Comparison of ENCODE assay signal across 13 cellular contexts in genomic region chr3:86180696-86181095, GRCh38.
DNase-seq lines count a peak whose midpoint lies in the region; ATAC-seq, FAIRE-seq and TF ChIP-seq lines count a peak whose summit lies in the region.
"Had no signal": no experiment of that assay in that cellular context is flagged by ENCODE, and none has a peak within 500 bp of the region (broad histone marks: within the 10 kb centered on the region; RNA-seq: fewer than 3 reads in every experiment).

No MANE protein-coding gene starts in this region.

- H3K4me3 ChIP-seq in MG63 = no peak overlapping the region
- H3K4me3 ChIP-seq in astrocyte (ENCODE audit: insufficient read depth, low read depth, low read length) = no peak overlapping the region
- no peak overlapping the region for H3K4me3 ChIP-seq in mucosa of descending colon
- H3K4me3 ChIP-seq: heart left ventricle, stomach had no signal

- no peak for FAIRE-seq in astrocyte (lab: Jason Lieb, UNC)

- H2AFZ ChIP-seq in astrocyte (ENCODE audit: low read depth, low read length) = no peak overlapping the region

- no peak overlapping the region for H3K27ac ChIP-seq in astrocyte (ENCODE audit: low read depth, low read length)
- H3K27ac ChIP-seq: heart left ventricle, HL-60, stomach had no signal

- no peak overlapping the region for H3K9ac ChIP-seq in astrocyte (ENCODE audit: low read length)

- H3K4me2 ChIP-seq in astrocyte (ENCODE audit: low read length) = no peak overlapping the region

- CTCF ChIA-PET in GM10248 (lab: Yijun Ruan, JAX) = no interaction called here
- CTCF ChIA-PET in activated naive CD4-positive, alpha-beta T cell treated with anti-CD3 and anti-CD28 coated beads, Interleukin-2, amount 10 ng/mL, durations not matched to agents 7 days and 5 days (lab: Charles Lee) = no interaction called here

- H3K9me3 Mint-ChIP-seq in astrocyte (ENCODE audit: unreplicated experiment) = peaks cover 1% of the 10 kb centered on the region
- peaks cover 11% of the 10 kb centered on the region for H3K9me3 Mint-ChIP-seq in activated naive CD4-positive, alpha-beta T cell treated with anti-CD3 and anti-CD28 coated beads, Interleukin-2, amount 10 ng/mL, durations not matched to agents 7 days and 5 days

- H3K27me3 ChIP-seq in MG63 = no peaks in the 10 kb centered on the region
- H3K27me3 ChIP-seq in astrocyte (ENCODE audit: insufficient read depth, low read length) = no peaks in the 10 kb centered on the region
- H3K27me3 ChIP-seq: heart left ventricle, stomach had no signal

- H3K4me3 Mint-ChIP-seq in astrocyte (ENCODE audit: unreplicated experiment) = no peak overlapping the region
- no peak overlapping the region for H3K4me3 Mint-ChIP-seq in activated naive CD4-positive, alpha-beta T cell treated with anti-CD3 and anti-CD28 coated beads, Interleukin-2, amount 10 ng/mL, durations not matched to agents 7 days and 5 days
- H3K4me3 Mint-ChIP-seq: dendritic cell treated with granulocyte-macrophage colony-stimulating factor and Interleukin-4, amounts not matched to agents 40 ng/mL and 50 ng/mL, for 4 days had no signal

- H3K36me3 ChIP-seq in MG63 = no peaks in the 10 kb centered on the region
- H3K36me3 ChIP-seq in astrocyte (ENCODE audit: insufficient read depth, low read length) = no peaks in the 10 kb centered on the region
- no peaks in the 10 kb centered on the region for H3K36me3 ChIP-seq in mucosa of descending colon (ENCODE audit: low read depth)
- H3K36me3 ChIP-seq: heart left ventricle, stomach had no signal

- H3K9me3 ChIP-seq in MG63 (no peaks in the 10 kb centered on the region), astrocyte (ENCODE audit: insufficient read depth, low read depth, low read length) (peaks cover 4% of the 10 kb centered on the region), mucosa of descending colon (no peaks in the 10 kb centered on the region)

- no peaks in the 10 kb centered on the region for H4K20me1 ChIP-seq in astrocyte (ENCODE audit: insufficient read depth, low read length)

- TF ChIP-seq CTCF in GM10248 (IDR thresholded peaks at IDR 0.05; ENCODE audit: control extremely low read depth, extremely low read depth, low read depth, missing control alignments) = peak; percentile 17
- TF ChIP-seq CTCF in astrocyte (IDR thresholded peaks at IDR 0.05; ENCODE audit: insufficient read depth, low read depth, low read length) = peak; percentile 18
- no peak for TF ChIP-seq CTCF in mucosa of descending colon (IDR thresholded peaks at IDR 0.05)

- H3K4me1 ChIP-seq in astrocyte (ENCODE audit: insufficient read depth, low read length) = no peaks in the 10 kb centered on the region
- no peaks in the 10 kb centered on the region for H3K4me1 ChIP-seq in mucosa of descending colon (ENCODE audit: low read depth)
- H3K4me1 ChIP-seq: heart left ventricle had no signal

- DNase-seq in GM10248 (ENCODE audit: extremely low spot score) = no peak
- peak; percentile 22 for DNase-seq in MG63
- no peak for DNase-seq in astrocyte (ENCODE audit: low read depth)
- no peak for DNase-seq in mucosa of descending colon
- no peak for DNase-seq in AML-193 (lab: John Stamatoyannopoulos, UW)
- no peak for DNase-seq in activated naive CD4-positive, alpha-beta T cell treated with anti-CD3 and anti-CD28 coated beads, Interleukin-2, amount 10 ng/mL, durations not matched to agents 7 days and 5 days
- DNase-seq in CD1c-positive myeloid dendritic cell (ENCODE audit: extremely low spot score) = no peak
- DNase-seq: heart left ventricle, stomach had no signal

- H3K27me3 Mint-ChIP-seq in astrocyte (ENCODE audit: low read depth, unreplicated experiment) = no peaks in the 10 kb centered on the region
- H3K27me3 Mint-ChIP-seq in activated naive CD4-positive, alpha-beta T cell treated with anti-CD3 and anti-CD28 coated beads, Interleukin-2, amount 10 ng/mL, durations not matched to agents 7 days and 5 days = no peaks in the 10 kb centered on the region
- H3K27me3 Mint-ChIP-seq: dendritic cell treated with granulocyte-macrophage colony-stimulating factor and Interleukin-4, amounts not matched to agents 40 ng/mL and 50 ng/mL, for 4 days had no signal

- intact Hi-C loops in mucosa of descending colon (cut with DNase I, micrococcal nuclease) = no loop called here

- H3K79me2 ChIP-seq in astrocyte (ENCODE audit: insufficient read depth, low read length) = no peaks in the 10 kb centered on the region

- no peak overlapping the region for H3K27ac Mint-ChIP-seq in astrocyte (ENCODE audit: unreplicated experiment)
- H3K27ac Mint-ChIP-seq in activated naive CD4-positive, alpha-beta T cell treated with anti-CD3 and anti-CD28 coated beads, Interleukin-2, amount 10 ng/mL, durations not matched to agents 7 days and 5 days = no peak overlapping the region
- H3K27ac Mint-ChIP-seq: dendritic cell treated with granulocyte-macrophage colony-stimulating factor and Interleukin-4, amounts not matched to agents 40 ng/mL and 50 ng/mL, for 4 days had no signal

- peaks cover 4% of the 10 kb centered on the region for H3K4me1 Mint-ChIP-seq in astrocyte (ENCODE audit: low read depth, unreplicated experiment)
- no peaks in the 10 kb centered on the region for H3K4me1 Mint-ChIP-seq in activated naive CD4-positive, alpha-beta T cell treated with anti-CD3 and anti-CD28 coated beads, Interleukin-2, amount 10 ng/mL, durations not matched to agents 7 days and 5 days

- POLR2A ChIA-PET in GM10248 (lab: Yijun Ruan, JAX) = no interaction called here

- no peaks in the 10 kb centered on the region for H3K36me3 Mint-ChIP-seq in astrocyte (ENCODE audit: low read depth, unreplicated experiment)
- no peaks in the 10 kb centered on the region for H3K36me3 Mint-ChIP-seq in activated naive CD4-positive, alpha-beta T cell treated with anti-CD3 and anti-CD28 coated beads, Interleukin-2, amount 10 ng/mL, durations not matched to agents 7 days and 5 days

- ATAC-seq in mucosa of descending colon (peak; percentile 66), GM18502 (IDR thresholded peaks at IDR 0.05; ENCODE audit: poor library complexity, unreplicated experiment) (no peak)
- ATAC-seq: HCT116, heart left ventricle had no signal
